In the genomic region with DNA sequence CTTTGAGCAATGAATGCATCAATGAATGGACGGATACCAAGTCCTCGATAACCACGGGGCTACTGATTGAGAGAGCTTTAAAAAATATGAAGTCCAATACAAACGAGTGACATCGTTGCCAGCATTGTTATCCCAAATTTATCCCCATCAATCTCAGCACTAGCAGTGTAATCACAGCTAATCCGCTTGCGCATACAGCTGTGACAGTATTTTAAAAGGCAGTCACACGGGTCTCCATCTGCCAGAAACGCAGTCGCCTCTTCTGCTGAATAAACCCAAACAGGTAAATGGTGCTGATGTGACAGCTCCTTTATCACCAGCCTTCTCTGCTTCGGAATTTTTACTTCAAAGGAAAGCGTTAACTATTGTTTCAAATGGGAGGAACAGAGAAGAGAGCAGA, we compare ENCODE assay signal across 2 cellular contexts.
TF ChIP-seq lines count a peak whose summit lies in the region.

No MANE protein-coding gene starts in this region.

TF ChIP-seq in H1, 55 proteins besides CTCF, POLR2A, EP300 and RAD21:
- TF ChIP-seq SP2 (IDR thresholded peaks at IDR 0.05; ENCODE audit: low read length), result no peak
- TF ChIP-seq RNF2 (IDR thresholded peaks at IDR 0.05; ENCODE audit: borderline replicate concordance, low read depth, low read length, missing control alignments, poor library complexity, severe bottlenecking), result no peak
- TF ChIP-seq CTBP2 (IDR thresholded peaks at IDR 0.05; ENCODE audit: borderline replicate concordance, insufficient read depth, insufficient read length, low read length), result no peak
- no peak for TF ChIP-seq USF2 (IDR thresholded peaks at IDR 0.05; ENCODE audit: low read length)
- TF ChIP-seq SRF (IDR thresholded peaks at IDR 0.05; ENCODE audit: low read depth, low read length), result no peak
- no peak for TF ChIP-seq SIX5 (IDR thresholded peaks at IDR 0.05; ENCODE audit: low read depth, low read length)
- no peak for TF ChIP-seq KDM1A (IDR thresholded peaks at IDR 0.05; ENCODE audit: borderline replicate concordance, low read length)

TF ChIP-seq in SK-N-SH, 30 proteins besides CTCF, POLR2A, EP300 and RAD21:
- TF ChIP-seq POLR2AphosphoS5 (IDR thresholded peaks at IDR 0.05; ENCODE audit: low read depth, low read length) (no peak), TAF1 (IDR thresholded peaks at IDR 0.05; ENCODE audit: borderline replicate concordance, low read depth, low read length) (no peak), REST (IDR thresholded peaks at IDR 0.05; ENCODE audit: low read depth, low read length) (no peak), MXI1 (IDR thresholded peaks at IDR 0.05; ENCODE audit: low read depth, low read length) (no peak), ZBTB33 (IDR thresholded peaks at IDR 0.05; ENCODE audit: borderline replicate concordance, low read depth) (no peak), YY1 (IDR thresholded peaks at IDR 0.05; ENCODE audit: low read depth) (no peak), RXRA (IDR thresholded peaks at IDR 0.05; ENCODE audit: borderline replicate concordance, low read depth) (no peak)
- TF ChIP-seq, protein P1, sequence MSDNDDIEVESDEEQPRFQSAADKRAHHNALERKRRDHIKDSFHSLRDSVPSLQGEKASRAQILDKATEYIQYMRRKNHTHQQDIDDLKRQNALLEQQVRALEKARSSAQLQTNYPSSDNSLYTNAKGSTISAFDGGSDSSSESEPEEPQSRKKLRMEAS (IDR thresholded peaks at IDR 0.05; ENCODE audit: low read depth), result no peak
- TF ChIP-seq, protein P2, sequence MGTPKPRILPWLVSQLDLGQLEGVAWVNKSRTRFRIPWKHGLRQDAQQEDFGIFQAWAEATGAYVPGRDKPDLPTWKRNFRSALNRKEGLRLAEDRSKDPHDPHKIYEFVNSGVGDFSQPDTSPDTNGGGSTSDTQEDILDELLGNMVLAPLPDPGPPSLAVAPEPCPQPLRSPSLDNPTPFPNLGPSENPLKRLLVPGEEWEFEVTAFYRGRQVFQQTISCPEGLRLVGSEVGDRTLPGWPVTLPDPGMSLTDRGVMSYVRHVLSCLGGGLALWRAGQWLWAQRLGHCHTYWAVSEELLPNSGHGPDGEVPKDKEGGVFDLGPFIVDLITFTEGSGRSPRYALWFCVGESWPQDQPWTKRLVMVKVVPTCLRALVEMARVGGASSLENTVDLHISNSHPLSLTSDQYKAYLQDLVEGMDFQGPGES (IDR thresholded peaks at IDR 0.05; ENCODE audit: low read depth, low read length), result no peak
